Comparison of ENCODE assay signal across 13 cellular contexts in the genomic region with DNA sequence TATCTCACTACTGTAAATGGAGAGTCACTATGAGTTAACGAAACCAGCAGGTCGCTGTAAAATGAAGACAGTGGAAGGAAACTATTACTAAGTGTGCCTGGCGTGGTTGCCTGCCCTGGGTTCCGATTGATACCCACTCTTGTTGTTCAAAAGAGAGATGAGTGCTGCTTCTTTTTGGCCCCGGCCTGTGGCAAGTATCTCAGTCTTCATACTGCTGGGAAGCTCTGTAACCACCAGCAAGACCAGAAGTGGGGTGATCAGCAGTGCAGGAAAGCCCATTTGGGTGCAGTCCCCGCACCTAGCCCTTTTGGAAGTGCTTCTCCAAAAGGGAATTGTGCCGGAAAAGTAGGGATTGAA.
A peak's percentile ranks its signal among the peaks of the same experiment; 100 is the strongest.
DNase-seq lines count a peak whose midpoint lies in the region; ATAC-seq and TF ChIP-seq lines count a peak whose summit lies in the region.
"Had no signal": no experiment of that assay in that cellular context is flagged by ENCODE, and none has a peak within 500 bp of the region (broad histone marks: within the 10 kb centered on the region; RNA-seq: fewer than 3 reads in every experiment).

No MANE protein-coding gene starts in this region.

- peak; percentile 60 to 73 for ATAC-seq in activated T-cell treated with anti-CD3 and anti-CD28 coated beads, Interleukin-2, amount 50 U/mL, for 4 hours
- ATAC-seq in natural killer cell (no peak), HG03095 (IDR thresholded peaks at IDR 0.05; ENCODE audit: unreplicated experiment) (no peak)
- ATAC-seq in stimulated activated naive CD8-positive, alpha-beta T cell treated with anti-CD3 and anti-CD28 coated beads, Interleukin-15, Interleukin-2, amounts not matched to agents 100 U/mL and 50 U/mL, for 24 hours, result peak; percentile 58
- ATAC-seq: HepG2, mucosa of descending colon had no signal

- TF ChIP-seq CTCF in natural killer cell (IDR thresholded peaks at IDR 0.05), result no peak

- no peaks in the 10 kb centered on the region for H3K9me3 Mint-ChIP-seq in T-helper 2 cell treated with Interferon-gamma antibody and Interleukin-4, amounts not matched to agents 5 μg/mL and 100 μg/mL, for 36 hours
- peaks cover 4% of the 10 kb centered on the region for H3K9me3 Mint-ChIP-seq in activated T-cell treated with anti-CD3 and anti-CD28 coated beads, Interleukin-2, amount 50 U/mL, for 4 hours
- no peaks in the 10 kb centered on the region for H3K9me3 Mint-ChIP-seq in natural killer cell

- H3K4me1 Mint-ChIP-seq in T-helper 2 cell treated with Interferon-gamma antibody and Interleukin-4, amounts not matched to agents 5 μg/mL and 100 μg/mL, for 36 hours (ENCODE audit: low read depth), result peaks cover 51% of the 10 kb centered on the region
- H3K4me1 Mint-ChIP-seq in activated T-cell treated with anti-CD3 and anti-CD28 coated beads, Interleukin-2, amount 50 U/mL, for 4 hours (ENCODE audit: low read depth), result peaks cover 65% of the 10 kb centered on the region
- peaks cover 26 to 52% of the 10 kb centered on the region in 2 donors for H3K4me1 Mint-ChIP-seq in natural killer cell

- H3K27ac Mint-ChIP-seq in T-helper 2 cell treated with Interferon-gamma antibody and Interleukin-4, amounts not matched to agents 5 μg/mL and 100 μg/mL, for 36 hours, result peak overlapping the region; percentile 98
- peak overlapping the region; percentile 92 to 95 for H3K27ac Mint-ChIP-seq in natural killer cell

- H3K4me3 Mint-ChIP-seq in T-helper 2 cell treated with Interferon-gamma antibody and Interleukin-4, amounts not matched to agents 5 μg/mL and 100 μg/mL, for 36 hours, result peak overlapping the region; percentile 53
- peak overlapping the region; percentile 64 for H3K4me3 Mint-ChIP-seq in activated T-cell treated with anti-CD3 and anti-CD28 coated beads, Interleukin-2, amount 50 U/mL, for 4 hours
- peak overlapping the region; percentile 37 for H3K4me3 Mint-ChIP-seq in natural killer cell

- H3K36me3 Mint-ChIP-seq in T-helper 2 cell treated with Interferon-gamma antibody and Interleukin-4, amounts not matched to agents 5 μg/mL and 100 μg/mL, for 36 hours (ENCODE audit: low read depth), result peaks cover 14% of the 10 kb centered on the region
- H3K36me3 Mint-ChIP-seq in activated T-cell treated with anti-CD3 and anti-CD28 coated beads, Interleukin-2, amount 50 U/mL, for 4 hours (ENCODE audit: insufficient read depth), result peaks cover 4% of the 10 kb centered on the region
- H3K36me3 Mint-ChIP-seq in natural killer cell, result no peaks in the 10 kb centered on the region

- H3K27me3 Mint-ChIP-seq in T-helper 2 cell treated with Interferon-gamma antibody and Interleukin-4, amounts not matched to agents 5 μg/mL and 100 μg/mL, for 36 hours (ENCODE audit: low read depth), result no peaks in the 10 kb centered on the region
- H3K27me3 Mint-ChIP-seq in activated T-cell treated with anti-CD3 and anti-CD28 coated beads, Interleukin-2, amount 50 U/mL, for 4 hours (ENCODE audit: low read depth), result no peaks in the 10 kb centered on the region
- H3K27me3 Mint-ChIP-seq in natural killer cell (ENCODE audit: low read depth in 2 of 2), result no peaks in the 10 kb centered on the region

- peak; percentile 57 for DNase-seq in T-helper 2 cell treated with Interferon-gamma antibody and Interleukin-4, amounts not matched to agents 5 μg/mL and 100 μg/mL, for 36 hours (ENCODE audit: low spot score)
- peak; percentile 21 for DNase-seq in activated T-cell treated with anti-CD3 and anti-CD28 coated beads, Interleukin-2, amount 50 U/mL, for 4 hours
- DNase-seq in natural killer cell (no peak), NCI-H2107 treated with DMSO at 0.1 percent for 48 hours (lab: John Stamatoyannopoulos, UW; ENCODE audit: unreplicated experiment) (no peak)
- DNase-seq in stimulated activated naive CD8-positive, alpha-beta T cell treated with anti-CD3 and anti-CD28 coated beads, Interleukin-15, Interleukin-2, amounts not matched to agents 100 U/mL and 50 U/mL, for 24 hours, result peak; percentile 50
- DNase-seq in effector CD4-positive, alpha-beta T cell, result no peak
- DNase-seq: brain microvascular endothelial cell, islet precursor cell, NCI-H1092, NCI-H446 treated with DMSO at 0.1 percent for 48 hours had no signal

- intact Hi-C loops in natural killer cell (cut with micrococcal nuclease), result no loop called here

Comparison
In these comparisons a context has a peak if more than half of its experiments do, and no peak if none do; other contexts are left out.
1. DNase-seq: peak in T-helper 2 cell treated with Interferon-gamma antibody and Interleukin-4, amounts not matched to agents 5 μg/mL and 100 μg/mL, for 36 hours (single experiment), activated T-cell treated with anti-CD3 and anti-CD28 coated beads, Interleukin-2, amount 50 U/mL, for 4 hours (single experiment) and stimulated activated naive CD8-positive, alpha-beta T cell treated with anti-CD3 and anti-CD28 coated beads, Interleukin-15, Interleukin-2, amounts not matched to agents 100 U/mL and 50 U/mL, for 24 hours (single experiment); none in natural killer cell (single experiment), NCI-H2107 treated with DMSO at 0.1 percent for 48 hours (single experiment) and effector CD4-positive, alpha-beta T cell (single experiment).
2. ATAC-seq: peak in activated T-cell treated with anti-CD3 and anti-CD28 coated beads, Interleukin-2, amount 50 U/mL, for 4 hours (2 of 2) and stimulated activated naive CD8-positive, alpha-beta T cell treated with anti-CD3 and anti-CD28 coated beads, Interleukin-15, Interleukin-2, amounts not matched to agents 100 U/mL and 50 U/mL, for 24 hours (single experiment); none in natural killer cell (0 of 3) and HG03095 (single experiment).
3. Peak in every context shown above with its lines, with median percentiles within 50 percentile points of each other: H3K4me3 Mint-ChIP-seq.